In the genomic region with DNA sequence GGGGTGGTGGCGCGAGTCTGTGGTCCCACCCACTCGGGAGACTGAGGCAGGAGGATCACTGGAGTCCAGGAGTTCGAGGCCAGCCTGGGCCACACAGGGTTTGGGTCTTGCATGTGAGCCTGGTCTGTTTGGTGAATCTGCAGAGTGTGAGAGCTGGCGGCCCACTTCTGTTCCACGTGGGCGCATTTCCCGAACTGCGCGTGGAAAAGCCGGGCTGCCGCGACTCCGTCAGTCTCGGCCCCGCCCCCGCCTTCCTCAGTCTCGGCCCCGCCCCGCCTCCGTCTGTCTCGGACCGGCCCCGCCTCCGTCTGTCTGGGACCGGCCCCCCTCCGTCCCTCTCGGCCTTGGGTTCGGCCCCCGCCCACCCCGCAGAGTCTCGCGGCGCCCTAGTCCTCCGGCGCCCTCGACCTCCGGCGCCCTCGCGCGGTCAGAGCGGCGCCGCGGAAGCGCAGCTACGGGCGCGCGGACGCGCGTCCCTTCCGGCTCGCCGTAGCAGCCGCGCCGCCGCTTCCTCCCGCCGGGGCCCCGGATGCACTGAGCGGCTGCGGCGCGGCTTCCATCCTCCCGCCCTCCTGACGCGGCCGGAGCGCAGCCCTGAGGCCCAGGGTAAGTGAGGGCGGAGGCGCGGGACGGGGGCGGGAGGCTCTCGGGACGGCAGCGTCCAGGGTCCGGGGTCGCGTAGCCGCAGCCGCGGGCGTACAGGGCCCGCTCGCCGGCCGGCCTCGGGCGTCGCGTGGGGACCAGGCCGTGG, we compare ENCODE assay signal across 8 cellular contexts. TPM values are rescaled to one million over a fixed set of nuclear protein-coding genes. Genes with fewer than 3 reads are reported as not detected.
DNase-seq lines count a peak whose midpoint lies in the region; ATAC-seq and TF ChIP-seq lines count a peak whose summit lies in the region.

A gene with protein sequence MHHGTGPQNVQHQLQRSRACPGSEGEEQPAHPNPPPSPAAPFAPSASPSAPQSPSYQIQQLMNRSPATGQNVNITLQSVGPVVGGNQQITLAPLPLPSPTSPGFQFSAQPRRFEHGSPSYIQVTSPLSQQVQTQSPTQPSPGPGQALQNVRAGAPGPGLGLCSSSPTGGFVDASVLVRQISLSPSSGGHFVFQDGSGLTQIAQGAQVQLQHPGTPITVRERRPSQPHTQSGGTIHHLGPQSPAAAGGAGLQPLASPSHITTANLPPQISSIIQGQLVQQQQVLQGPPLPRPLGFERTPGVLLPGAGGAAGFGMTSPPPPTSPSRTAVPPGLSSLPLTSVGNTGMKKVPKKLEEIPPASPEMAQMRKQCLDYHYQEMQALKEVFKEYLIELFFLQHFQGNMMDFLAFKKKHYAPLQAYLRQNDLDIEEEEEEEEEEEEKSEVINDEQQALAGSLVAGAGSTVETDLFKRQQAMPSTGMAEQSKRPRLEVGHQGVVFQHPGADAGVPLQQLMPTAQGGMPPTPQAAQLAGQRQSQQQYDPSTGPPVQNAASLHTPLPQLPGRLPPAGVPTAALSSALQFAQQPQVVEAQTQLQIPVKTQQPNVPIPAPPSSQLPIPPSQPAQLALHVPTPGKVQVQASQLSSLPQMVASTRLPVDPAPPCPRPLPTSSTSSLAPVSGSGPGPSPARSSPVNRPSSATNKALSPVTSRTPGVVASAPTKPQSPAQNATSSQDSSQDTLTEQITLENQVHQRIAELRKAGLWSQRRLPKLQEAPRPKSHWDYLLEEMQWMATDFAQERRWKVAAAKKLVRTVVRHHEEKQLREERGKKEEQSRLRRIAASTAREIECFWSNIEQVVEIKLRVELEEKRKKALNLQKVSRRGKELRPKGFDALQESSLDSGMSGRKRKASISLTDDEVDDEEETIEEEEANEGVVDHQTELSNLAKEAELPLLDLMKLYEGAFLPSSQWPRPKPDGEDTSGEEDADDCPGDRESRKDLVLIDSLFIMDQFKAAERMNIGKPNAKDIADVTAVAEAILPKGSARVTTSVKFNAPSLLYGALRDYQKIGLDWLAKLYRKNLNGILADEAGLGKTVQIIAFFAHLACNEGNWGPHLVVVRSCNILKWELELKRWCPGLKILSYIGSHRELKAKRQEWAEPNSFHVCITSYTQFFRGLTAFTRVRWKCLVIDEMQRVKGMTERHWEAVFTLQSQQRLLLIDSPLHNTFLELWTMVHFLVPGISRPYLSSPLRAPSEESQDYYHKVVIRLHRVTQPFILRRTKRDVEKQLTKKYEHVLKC (N-terminal part only) (plus strand): TSS at position 512 of the 751 bp plus-strand sequence. CDS start 10,678 bp downstream, outside the sequence.

- DNase-seq in DMS 273 (lab: John Stamatoyannopoulos, UW; ENCODE audit: unreplicated experiment) (peak; percentile 96), OCI-LY7 (ENCODE audit: low spot score) (peak; percentile 94), activated T-cell treated with anti-CD3 and anti-CD28 coated beads for 24 hours (ENCODE audit: low read depth) (peak; percentile 93), epithelial cell of prostate (ENCODE audit: low read depth, low spot score) (peak; percentile 44)
- DNase-seq in stimulated activated CD8-positive, alpha-beta memory T cell treated with anti-CD3 and anti-CD28 coated beads, Interleukin-4, amount 100 ng/mL, for 4 hours (ENCODE audit: low read depth in 2 of 2, low spot score in 1 of 2), result peak; percentile 94 to 95

- H3K9me2 ChIP-seq in OCI-LY7 (ENCODE audit: insufficient read depth, low read length), result no peaks in the 10 kb centered on the region

- no peaks in the 10 kb centered on the region for H3K36me3 Mint-ChIP-seq in IgD-negative memory B cell

- peak within 1 kb of the TSS; percentile 70 to 84 for H3K9ac ChIP-seq in mucosa of rectum (ENCODE audit: low read depth in 1 of 2, low read length in 2 of 2)

- H3K4me1 ChIP-seq in OCI-LY7 (ENCODE audit: insufficient read depth, low read length, poor library complexity, severe bottlenecking) (peaks cover 7% of the 10 kb centered on the region), mucosa of rectum (ENCODE audit: control insufficient read depth in 2 of 2, insufficient read depth in 2 of 2, low read length in 2 of 2) (peaks cover 5 to 10% of the 10 kb centered on the region in 2 donors)

- POLR2A ChIA-PET in OCI-LY7 (lab: Charles Lee), result no interaction called here

- H3K27ac Mint-ChIP-seq in IgD-negative memory B cell, result peak within 1 kb of the TSS; percentile 87 to 95 (median 94)

- peaks cover 13% of the 10 kb centered on the region; the same call in 1 of the 2 replicates for H4K20me1 ChIP-seq in OCI-LY7 (ENCODE audit: insufficient read depth, low read length)

- peaks cover 45% of the 10 kb centered on the region for H3K79me2 ChIP-seq in OCI-LY7 (ENCODE audit: insufficient read depth, low read depth, low read length)

- peak within 1 kb of the TSS; percentile 55 for H3K27ac ChIP-seq in OCI-LY7 (ENCODE audit: low read depth, low read length, poor library complexity, severe bottlenecking)
- peak within 1 kb of the TSS; percentile 52 for H3K27ac ChIP-seq in epithelial cell of prostate
- peak within 1 kb of the TSS; percentile 51 to 79 for H3K27ac ChIP-seq in mucosa of rectum (ENCODE audit: low read depth in 2 of 2, low read length in 2 of 2)

- H3K27me3 ChIP-seq in mucosa of rectum (ENCODE audit: control insufficient read depth in 2 of 2, insufficient read depth in 2 of 2, low read length in 2 of 2), result no peaks in the 10 kb centered on the region

- peak within 1 kb of the TSS; percentile 92 for H3K4me3 ChIP-seq in OCI-LY7 (ENCODE audit: low read depth, low read length, poor library complexity, severe bottlenecking)
- H3K4me3 ChIP-seq in mucosa of rectum (ENCODE audit: low read length in 2 of 2), result peak within 1 kb of the TSS; percentile 69 to 85

- peak within 1 kb of the TSS; percentile 57 for H2AFZ ChIP-seq in OCI-LY7 (ENCODE audit: low read length)

- intact Hi-C loops in OCI-LY7 (cut with micrococcal nuclease; ENCODE audit: unreplicated experiment), result loop anchor here (1.0 kb wide), 2 partner anchors 20 to 113 kb away; a partner anchor contains a TSS

- H3K9me3 Mint-ChIP-seq in IgD-negative memory B cell, result no peaks in the 10 kb centered on the region

- H3K4me1 Mint-ChIP-seq in IgD-negative memory B cell, result peaks cover 14 to 17% (median 16%) of the 10 kb centered on the region in 3 donors

- H3K36me3 ChIP-seq in OCI-LY7 (ENCODE audit: insufficient read depth, low read length) (peaks cover 27% of the 10 kb centered on the region), mucosa of rectum (ENCODE audit: control insufficient read depth in 2 of 2, insufficient read depth in 2 of 2, low read length in 2 of 2) (peaks cover 0 to 6% of the 10 kb centered on the region in 2 donors)

- CTCF ChIA-PET in OCI-LY7 (lab: Charles Lee; ENCODE audit: unreplicated experiment), result interaction anchor here (1.0 kb wide), 1 partner anchor 49 kb away, joined by 3 read pairs; no protein-coding TSS in a partner anchor

- peak; percentile 82 for ATAC-seq in GM21526 (IDR thresholded peaks at IDR 0.05; ENCODE audit: low FRiP score, unreplicated experiment)

- TF ChIP-seq CTCF in OCI-LY7 (conservative IDR thresholded peaks at IDR 0.05; ENCODE audit: low read length), result peak; percentile 71

- H3K4me3 Mint-ChIP-seq in IgD-negative memory B cell, result peak within 1 kb of the TSS; percentile 92 to 97 (median 96)

- peak within 1 kb of the TSS; percentile 67 for H3K4me2 ChIP-seq in OCI-LY7 (ENCODE audit: low read length)

- no peaks in the 10 kb centered on the region for H3K27me3 Mint-ChIP-seq in IgD-negative memory B cell

- BruUV-seq in OCI-LY7 (replicated peaks; lab: Mats Ljungman, UMichigan), result no TSS peak

- H3K9me3 ChIP-seq in OCI-LY7 (ENCODE audit: low read length) (no peaks in the 10 kb centered on the region), mucosa of rectum (ENCODE audit: control insufficient read depth in 2 of 2, low read length in 2 of 2) (no peaks in the 10 kb centered on the region)

RNA-seq across cellular contexts. Expression of the gene that starts here (rescaled TPM):
- polyA plus RNA-seq in IgD-negative memory B cell, result 11.1 TPM
- 13.5 and 20.7 TPM in 2 replicates for total RNA-seq in OCI-LY7 (2014; rRNA removed; shearing (Covaris generic))
- total RNA-seq in OCI-LY7 (2022), result 56.2 and 59.7 TPM in 2 replicates

Comparison
In these comparisons a context has a peak if more than half of its experiments do, and no peak if none do; other contexts are left out.
1. Peak in every context shown above with its lines: DNase-seq, ATAC-seq, H3K4me3 ChIP-seq and H3K27ac ChIP-seq.
2. DNase-seq: peak in every context shown above with its lines; median percentile 96 in DMS 273; 94 in stimulated activated CD8-positive, alpha-beta memory T cell treated with anti-CD3 and anti-CD28 coated beads, Interleukin-4, amount 100 ng/mL, for 4 hours; 94 in OCI-LY7; 93 in activated T-cell treated with anti-CD3 and anti-CD28 coated beads for 24 hours; 44 in epithelial cell of prostate.